Comparison of ENCODE assay signal across 8 cellular contexts in genomic region chr17:55750750-55751641, GRCh38. TPM values are rescaled to one million over a fixed set of nuclear protein-coding genes. Genes with fewer than 3 reads are reported as not detected.
DNase-seq lines count a peak whose midpoint lies in the region; ATAC-seq lines count a peak whose summit lies in the region.

PCTP (plus strand) TSS chr17:55751051; CDS start chr17:55751104, 53 bp downstream.

- H3K27me3 ChIP-seq in ACC112 (ENCODE audit: insufficient read depth, low read length), result no peaks in the 10 kb centered on the region

- H3K27ac ChIP-seq in ACC112 (ENCODE audit: low read depth, low read length), result peak within 1 kb of the TSS; percentile 39; the same call in 1 of the 2 replicates

- intact Hi-C loops in left colon (cut with DNase I, micrococcal nuclease), result no loop called here

- H3K36me3 ChIP-seq in ACC112 (ENCODE audit: insufficient read depth, low read length), result peaks cover 12% of the 10 kb centered on the region

- H3K79me2 ChIP-seq in ACC112 (ENCODE audit: control insufficient read depth, insufficient read depth, low read length, unreplicated experiment), result peaks cover 45% of the 10 kb centered on the region

- DNase-seq in NCI-H460 (ENCODE audit: extremely low read depth, low read depth), result peak; percentile 88
- peak; percentile 93 for DNase-seq in activated CD4-positive, alpha-beta T cell treated with anti-CD3 and anti-CD28 coated beads for 48 hours
- peak; percentile 86 for DNase-seq in cortex of kidney (lab: John Stamatoyannopoulos, UW)
- DNase-seq in left colon, result peak; percentile 94 to 96
- peak; percentile 87 for DNase-seq in stimulated activated CD4-positive, alpha-beta T cell treated with anti-CD3 and anti-CD28 coated beads, Interleukin-1b, Interleukin-23, amount 100 ng/mL, for 48 hours

- peaks cover 10% of the 10 kb centered on the region for H3K4me1 ChIP-seq in ACC112 (ENCODE audit: control insufficient read depth, insufficient read depth, low read length, unreplicated experiment)

- H3K4me3 ChIP-seq in ACC112 (ENCODE audit: low read depth, low read length), result peak within 1 kb of the TSS; percentile 82

- peak within 1 kb of the TSS; percentile 83 for H2AFZ ChIP-seq in ACC112 (ENCODE audit: low read length, unreplicated experiment)

- peak; percentile 95 for ATAC-seq in GM18858 (IDR thresholded peaks at IDR 0.05; ENCODE audit: unreplicated experiment)
- peak; percentile 99 for ATAC-seq in HG03066 (IDR thresholded peaks at IDR 0.05; ENCODE audit: low read depth, unreplicated experiment)
- ATAC-seq in left colon, result peak; percentile 98

RNA-seq across cellular contexts. Expression of gene PCTP, which starts in this region (rescaled TPM):
- total RNA-seq in NCI-H460 (2014; rRNA removed; shearing (Covaris generic)), result 19.8 and 19.9 TPM in 2 replicates
- 14.8 and 15.8 TPM in 2 replicates for polyA plus RNA-seq in NCI-H460 (2014; cell fraction: nucleus; rRNA removed)
- 10 to 100 TPM; 36.9 to 38.9 TPM for total RNA-seq in left colon

Comparison
In these comparisons a context has a peak if more than half of its experiments do, and no peak if none do; other contexts are left out.
1. Peak in every context shown above with its lines: DNase-seq, ATAC-seq, H3K4me3 ChIP-seq and H3K27ac ChIP-seq.